ENCODE assay signal across 3 cellular contexts in the genomic region with DNA sequence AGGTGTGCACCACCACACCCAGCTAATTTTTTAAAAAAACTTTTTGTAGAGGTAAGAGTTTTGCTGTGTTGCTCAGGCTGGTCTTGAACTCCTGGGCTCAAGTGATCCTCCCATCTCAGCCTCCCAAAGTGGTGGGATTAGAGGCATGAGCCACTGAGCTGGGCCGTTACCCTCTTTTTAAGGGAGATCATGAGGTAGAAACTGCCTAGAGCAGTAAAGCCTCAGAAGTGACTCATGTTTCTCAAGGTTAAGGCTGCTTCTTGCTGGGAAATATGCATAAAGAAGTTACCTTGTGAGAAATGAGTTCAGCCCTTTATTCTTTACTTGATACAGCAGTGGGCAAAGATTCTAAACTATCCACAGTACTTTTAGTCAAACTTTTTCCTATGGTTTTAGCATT.
TF ChIP-seq lines count a peak whose summit lies in the region.

No MANE protein-coding gene starts in this region.

TF ChIP-seq in SK-N-SH, 30 proteins besides CTCF, POLR2A, EP300 and RAD21:
- TF ChIP-seq FOSL2 (IDR thresholded peaks at IDR 0.05; ENCODE audit: borderline replicate concordance, low read depth) (peak; percentile 23; the same call in 1 of the 2 replicates), PBX3 (IDR thresholded peaks at IDR 0.05) (no peak)

TF ChIP-seq in SK-N-SH treated with all-trans-retinoic acid at 6 μM for 48 hours, 23 proteins besides CTCF, POLR2A, EP300 and RAD21:
- no peak for TF ChIP-seq ZNF8 (CRISPR knock-in tag; IDR thresholded peaks at IDR 0.05)
- TF ChIP-seq, protein P1, sequence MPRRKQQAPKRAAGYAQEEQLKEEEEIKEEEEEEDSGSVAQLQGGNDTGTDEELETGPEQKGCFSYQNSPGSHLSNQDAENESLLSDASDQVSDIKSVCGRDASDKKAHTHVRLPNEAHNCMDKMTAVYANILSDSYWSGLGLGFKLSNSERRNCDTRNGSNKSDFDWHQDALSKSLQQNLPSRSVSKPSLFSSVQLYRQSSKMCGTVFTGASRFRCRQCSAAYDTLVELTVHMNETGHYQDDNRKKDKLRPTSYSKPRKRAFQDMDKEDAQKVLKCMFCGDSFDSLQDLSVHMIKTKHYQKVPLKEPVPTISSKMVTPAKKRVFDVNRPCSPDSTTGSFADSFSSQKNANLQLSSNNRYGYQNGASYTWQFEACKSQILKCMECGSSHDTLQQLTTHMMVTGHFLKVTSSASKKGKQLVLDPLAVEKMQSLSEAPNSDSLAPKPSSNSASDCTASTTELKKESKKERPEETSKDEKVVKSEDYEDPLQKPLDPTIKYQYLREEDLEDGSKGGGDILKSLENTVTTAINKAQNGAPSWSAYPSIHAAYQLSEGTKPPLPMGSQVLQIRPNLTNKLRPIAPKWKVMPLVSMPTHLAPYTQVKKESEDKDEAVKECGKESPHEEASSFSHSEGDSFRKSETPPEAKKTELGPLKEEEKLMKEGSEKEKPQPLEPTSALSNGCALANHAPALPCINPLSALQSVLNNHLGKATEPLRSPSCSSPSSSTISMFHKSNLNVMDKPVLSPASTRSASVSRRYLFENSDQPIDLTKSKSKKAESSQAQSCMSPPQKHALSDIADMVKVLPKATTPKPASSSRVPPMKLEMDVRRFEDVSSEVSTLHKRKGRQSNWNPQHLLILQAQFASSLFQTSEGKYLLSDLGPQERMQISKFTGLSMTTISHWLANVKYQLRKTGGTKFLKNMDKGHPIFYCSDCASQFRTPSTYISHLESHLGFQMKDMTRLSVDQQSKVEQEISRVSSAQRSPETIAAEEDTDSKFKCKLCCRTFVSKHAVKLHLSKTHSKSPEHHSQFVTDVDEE (CRISPR knock-in tag; IDR thresholded peaks at IDR 0.05) = no peak
- no peak for TF ChIP-seq BACH2 (CRISPR knock-in tag; IDR thresholded peaks at IDR 0.05; ENCODE audit: borderline replicate concordance)
- TF ChIP-seq ZNF565 (CRISPR knock-in tag; conservative IDR thresholded peaks at IDR 0.05; ENCODE audit: low read depth) = no peak
- TF ChIP-seq ISL1 (CRISPR knock-in tag; IDR thresholded peaks at IDR 0.05) = no peak
- TF ChIP-seq SNAI2 (CRISPR knock-in tag; IDR thresholded peaks at IDR 0.05) = no peak
- no peak for TF ChIP-seq TCF4 (CRISPR knock-in tag; IDR thresholded peaks at IDR 0.05; ENCODE audit: borderline replicate concordance)
- no peak for TF ChIP-seq RARB (CRISPR knock-in tag; IDR thresholded peaks at IDR 0.05)
- no peak for TF ChIP-seq CREB5 (CRISPR knock-in tag; IDR thresholded peaks at IDR 0.05; ENCODE audit: low read depth)
- no peak for TF ChIP-seq ESRRG (CRISPR knock-in tag; IDR thresholded peaks at IDR 0.05)
- no peak for TF ChIP-seq CSDC2 (CRISPR knock-in tag; IDR thresholded peaks at IDR 0.05)
- TF ChIP-seq ZNF70 (CRISPR knock-in tag; IDR thresholded peaks at IDR 0.05) = no peak
- TF ChIP-seq ZC3H10 (CRISPR knock-in tag; IDR thresholded peaks at IDR 0.05) = no peak
- TF ChIP-seq ZFP3 (CRISPR knock-in tag; IDR thresholded peaks at IDR 0.05) = no peak
- no peak for TF ChIP-seq PPARA (CRISPR knock-in tag; IDR thresholded peaks at IDR 0.05; ENCODE audit: borderline replicate concordance)
- TF ChIP-seq, protein P2, sequence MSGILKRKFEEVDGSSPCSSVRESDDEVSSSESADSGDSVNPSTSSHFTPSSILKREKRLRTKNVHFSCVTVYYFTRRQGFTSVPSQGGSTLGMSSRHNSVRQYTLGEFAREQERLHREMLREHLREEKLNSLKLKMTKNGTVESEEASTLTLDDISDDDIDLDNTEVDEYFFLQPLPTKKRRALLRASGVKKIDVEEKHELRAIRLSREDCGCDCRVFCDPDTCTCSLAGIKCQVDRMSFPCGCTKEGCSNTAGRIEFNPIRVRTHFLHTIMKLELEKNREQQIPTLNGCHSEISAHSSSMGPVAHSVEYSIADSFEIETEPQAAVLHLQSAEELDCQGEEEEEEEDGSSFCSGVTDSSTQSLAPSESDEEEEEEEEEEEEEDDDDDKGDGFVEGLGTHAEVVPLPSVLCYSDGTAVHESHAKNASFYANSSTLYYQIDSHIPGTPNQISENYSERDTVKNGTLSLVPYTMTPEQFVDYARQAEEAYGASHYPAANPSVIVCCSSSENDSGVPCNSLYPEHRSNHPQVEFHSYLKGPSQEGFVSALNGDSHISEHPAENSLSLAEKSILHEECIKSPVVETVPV (CRISPR knock-in tag; IDR thresholded peaks at IDR 0.05) = no peak
- no peak for TF ChIP-seq POU6F1 (CRISPR knock-in tag; IDR thresholded peaks at IDR 0.05; ENCODE audit: borderline replicate concordance, low read depth)
- no peak for TF ChIP-seq PATZ1 (CRISPR knock-in tag; IDR thresholded peaks at IDR 0.05; ENCODE audit: borderline replicate concordance)

TF ChIP-seq in K562, 482 proteins besides CTCF, POLR2A, EP300 and RAD21:
- TF ChIP-seq, protein P3, sequence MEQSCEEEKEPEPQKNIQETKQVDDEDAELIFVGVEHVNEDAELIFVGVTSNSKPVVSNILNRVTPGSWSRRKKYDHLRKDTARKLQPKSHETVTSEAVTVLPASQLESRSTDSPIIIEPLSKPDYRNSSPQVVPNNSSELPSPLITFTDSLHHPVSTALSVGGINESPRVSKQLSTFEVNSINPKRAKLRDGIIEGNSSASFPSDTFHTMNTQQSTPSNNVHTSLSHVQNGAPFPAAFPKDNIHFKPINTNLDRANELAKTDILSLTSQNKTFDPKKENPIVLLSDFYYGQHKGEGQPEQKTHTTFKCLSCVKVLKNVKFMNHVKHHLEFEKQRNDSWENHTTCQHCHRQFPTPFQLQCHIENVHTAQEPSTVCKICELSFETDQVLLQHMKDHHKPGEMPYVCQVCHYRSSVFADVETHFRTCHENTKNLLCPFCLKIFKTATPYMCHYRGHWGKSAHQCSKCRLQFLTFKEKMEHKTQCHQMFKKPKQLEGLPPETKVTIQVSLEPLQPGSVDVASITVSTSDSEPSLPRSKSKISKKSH (CRISPR knock-in tag; IDR thresholded peaks at IDR 0.05) = no peak
- TF ChIP-seq, protein P4, sequence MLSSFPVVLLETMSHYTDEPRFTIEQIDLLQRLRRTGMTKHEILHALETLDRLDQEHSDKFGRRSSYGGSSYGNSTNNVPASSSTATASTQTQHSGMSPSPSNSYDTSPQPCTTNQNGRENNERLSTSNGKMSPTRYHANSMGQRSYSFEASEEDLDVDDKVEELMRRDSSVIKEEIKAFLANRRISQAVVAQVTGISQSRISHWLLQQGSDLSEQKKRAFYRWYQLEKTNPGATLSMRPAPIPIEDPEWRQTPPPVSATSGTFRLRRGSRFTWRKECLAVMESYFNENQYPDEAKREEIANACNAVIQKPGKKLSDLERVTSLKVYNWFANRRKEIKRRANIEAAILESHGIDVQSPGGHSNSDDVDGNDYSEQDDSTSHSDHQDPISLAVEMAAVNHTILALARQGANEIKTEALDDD (IDR thresholded peaks at IDR 0.05) = 0 out of 2 replicates have a peak, but pooled peaks have one; percentile 17
- TF ChIP-seq OTX1 (CRISPR knock-in tag; IDR thresholded peaks at IDR 0.05) (no peak), JUND (IDR thresholded peaks at IDR 0.05; ENCODE audit: borderline replicate concordance, low read depth, low read length) (peak; percentile 42; the same call in 1 of the 2 replicates), JUND (tag; IDR thresholded peaks at IDR 0.05; ENCODE audit: borderline replicate concordance, low read depth, low read length) (no peak), FOSL1 (tag; conservative IDR thresholded peaks at IDR 0.05) (peak; percentile 47)
- TF ChIP-seq, protein P5, sequence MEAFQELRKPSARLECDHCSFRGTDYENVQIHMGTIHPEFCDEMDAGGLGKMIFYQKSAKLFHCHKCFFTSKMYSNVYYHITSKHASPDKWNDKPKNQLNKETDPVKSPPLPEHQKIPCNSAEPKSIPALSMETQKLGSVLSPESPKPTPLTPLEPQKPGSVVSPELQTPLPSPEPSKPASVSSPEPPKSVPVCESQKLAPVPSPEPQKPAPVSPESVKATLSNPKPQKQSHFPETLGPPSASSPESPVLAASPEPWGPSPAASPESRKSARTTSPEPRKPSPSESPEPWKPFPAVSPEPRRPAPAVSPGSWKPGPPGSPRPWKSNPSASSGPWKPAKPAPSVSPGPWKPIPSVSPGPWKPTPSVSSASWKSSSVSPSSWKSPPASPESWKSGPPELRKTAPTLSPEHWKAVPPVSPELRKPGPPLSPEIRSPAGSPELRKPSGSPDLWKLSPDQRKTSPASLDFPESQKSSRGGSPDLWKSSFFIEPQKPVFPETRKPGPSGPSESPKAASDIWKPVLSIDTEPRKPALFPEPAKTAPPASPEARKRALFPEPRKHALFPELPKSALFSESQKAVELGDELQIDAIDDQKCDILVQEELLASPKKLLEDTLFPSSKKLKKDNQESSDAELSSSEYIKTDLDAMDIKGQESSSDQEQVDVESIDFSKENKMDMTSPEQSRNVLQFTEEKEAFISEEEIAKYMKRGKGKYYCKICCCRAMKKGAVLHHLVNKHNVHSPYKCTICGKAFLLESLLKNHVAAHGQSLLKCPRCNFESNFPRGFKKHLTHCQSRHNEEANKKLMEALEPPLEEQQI (IDR thresholded peaks at IDR 0.05) = no peak
